ENCODE assay signal across 10 cellular contexts in genomic region chr6:7172605-7173185, GRCh38.
A peak's percentile ranks its signal among the peaks of the same experiment; 100 is the strongest.
DNase-seq lines count a peak whose midpoint lies in the region; ATAC-seq and TF ChIP-seq lines count a peak whose summit lies in the region.
"Had no signal": no experiment of that assay in that cellular context is flagged by ENCODE, and none has a peak within 500 bp of the region (broad histone marks: within the 10 kb centered on the region; RNA-seq: fewer than 3 reads in every experiment).

No MANE protein-coding gene starts in this region.

- H3K27me3 Mint-ChIP-seq in neural crest cell (ENCODE audit: low read depth): no peaks in the 10 kb centered on the region
- H3K27me3 Mint-ChIP-seq: CD4-positive, CD25-positive, alpha-beta regulatory T cell had no signal

- no peaks in the 10 kb centered on the region for H3K9me3 ChIP-seq in BLaER1
- H3K9me3 ChIP-seq in MG63: no peaks in the 10 kb centered on the region

- H3K27ac ChIP-seq in BLaER1: no peak overlapping the region

- H3K27me3 ChIP-seq in BLaER1 (no peaks in the 10 kb centered on the region), MG63 (no peaks in the 10 kb centered on the region)

- H3K9ac ChIP-seq in BLaER1: no peak overlapping the region

- H3K4me2 ChIP-seq in BLaER1: peak overlapping the region; percentile 82

- H3K9me3 Mint-ChIP-seq in neural crest cell: no peaks in the 10 kb centered on the region
- H3K9me3 Mint-ChIP-seq: CD4-positive, CD25-positive, alpha-beta regulatory T cell had no signal

- DNase-seq in MG63: peak; percentile 98
- no peak for DNase-seq in neural crest cell (ENCODE audit: low read depth, low spot score)
- DNase-seq in NK-92 treated with Interleukin-12 subunit alpha and Interleukin-12 subunit beta, amount 100 ng/mL, for 24 hours (lab: John Stamatoyannopoulos, UW): no peak
- no peak for DNase-seq in activated CD4-positive, CD25-positive, alpha-beta regulatory T cell (lab: John Stamatoyannopoulos, UW)
- DNase-seq: CD4-positive, CD25-positive, alpha-beta regulatory T cell; RPMI8226 had no signal

- ATAC-seq in esophagus mucosa: peak; percentile 24
- no peak for ATAC-seq in HG03097 (IDR thresholded peaks at IDR 0.05; ENCODE audit: low FRiP score, unreplicated experiment)
- ATAC-seq in GM21717 (IDR thresholded peaks at IDR 0.05; ENCODE audit: unreplicated experiment): no peak

- H3K4me1 Mint-ChIP-seq in neural crest cell: peaks cover 29% of the 10 kb centered on the region

- H3K4me1 ChIP-seq in BLaER1: peaks cover 66% of the 10 kb centered on the region

- H3K36me3 ChIP-seq in BLaER1 (peaks cover 23% of the 10 kb centered on the region), MG63 (peaks cover 11% of the 10 kb centered on the region)

- H3K27ac Mint-ChIP-seq in neural crest cell (ENCODE audit: unreplicated experiment): peak overlapping the region; percentile 6

- H3K36me3 Mint-ChIP-seq in neural crest cell (ENCODE audit: low read depth): no peaks in the 10 kb centered on the region

- no peak overlapping the region for H3K4me3 Mint-ChIP-seq in neural crest cell
- H3K4me3 Mint-ChIP-seq: CD4-positive, CD25-positive, alpha-beta regulatory T cell had no signal

- no peak for TF ChIP-seq CTCF in neural crest cell (conservative IDR thresholded peaks at IDR 0.05)

- H3K4me3 ChIP-seq in BLaER1 (no peak overlapping the region), MG63 (no peak overlapping the region)

- H4K20me1 ChIP-seq in BLaER1: peaks cover 100% of the 10 kb centered on the region
